Comparison of ENCODE assay signal across 10 cellular contexts in genomic region chr4:85603437-85604336, GRCh38.
DNase-seq lines count a peak whose midpoint lies in the region; ATAC-seq and TF ChIP-seq lines count a peak whose summit lies in the region.
"Had no signal": no experiment of that assay in that cellular context is flagged by ENCODE, and none has a peak within 500 bp of the region (broad histone marks: within the 10 kb centered on the region; RNA-seq: fewer than 3 reads in every experiment).

No MANE protein-coding gene starts in this region.

- intact Hi-C loops in upper lobe of right lung (cut with DNase I), result no loop called here

- DNase-seq in adipocyte (ENCODE audit: low read depth), result peak; percentile 13
- DNase-seq in putamen (ENCODE audit: low spot score), result peak; percentile 4
- DNase-seq in NK-92 (lab: John Stamatoyannopoulos, UW; ENCODE audit: unreplicated experiment), result no peak
- no peak for DNase-seq in upper lobe of right lung
- DNase-seq: activated CD4-positive, alpha-beta T cell treated with anti-CD3 and anti-CD28 coated beads, Interleukin-2, amount 50 U/mL, for 4 hours; cerebellar nuclear complex; NCI-H226 had no signal

- ATAC-seq in GM18907 (IDR thresholded peaks at IDR 0.05; ENCODE audit: unreplicated experiment), result peak; percentile 60
- peak; percentile 32 for ATAC-seq in HG03135 (IDR thresholded peaks at IDR 0.05; ENCODE audit: unreplicated experiment)
- ATAC-seq in GM21529 (IDR thresholded peaks at IDR 0.05; ENCODE audit: unreplicated experiment), result no peak
- no peak for ATAC-seq in upper lobe of right lung

- H3K4me3 ChIP-seq in adipocyte (ENCODE audit: low read length) (no peak overlapping the region), upper lobe of right lung (no peak overlapping the region)

- H3K9ac ChIP-seq in adipocyte (ENCODE audit: low read length), result no peak overlapping the region

- H3K36me3 ChIP-seq in adipocyte (ENCODE audit: control insufficient read depth, insufficient read depth, low read length, severe bottlenecking) (no peaks in the 10 kb centered on the region), upper lobe of right lung (no peaks in the 10 kb centered on the region)

- no peak overlapping the region for H3K27ac ChIP-seq in upper lobe of right lung

- H3K27me3 ChIP-seq in adipocyte (replicated peaks; ENCODE audit: control insufficient read depth, insufficient read depth, low read length), result no peaks in the 10 kb centered on the region
- H3K27me3 ChIP-seq in upper lobe of right lung, result no peaks in the 10 kb centered on the region

- H3K4me1 ChIP-seq in adipocyte (ENCODE audit: control insufficient read depth, insufficient read depth, low read length) (no peaks in the 10 kb centered on the region), upper lobe of right lung (peaks cover 4% of the 10 kb centered on the region)

- no peak for TF ChIP-seq CTCF in upper lobe of right lung (IDR thresholded peaks at IDR 0.05)

- H3K9me3 ChIP-seq in adipocyte (ENCODE audit: control insufficient read depth, low read length) (no peaks in the 10 kb centered on the region), upper lobe of right lung (no peaks in the 10 kb centered on the region)

Comparison
In these comparisons a context has a peak if more than half of its experiments do, and no peak if none do; other contexts are left out.
1. ATAC-seq: peak in GM18907 (single experiment) and HG03135 (single experiment); none in GM21529 (single experiment) and upper lobe of right lung (single experiment).
2. DNase-seq: peak in adipocyte (single experiment) and putamen (single experiment); none in NK-92 (single experiment) and upper lobe of right lung (single experiment).